12 cellular contexts compared by ENCODE assay signal in genomic region chr3:64908292-64908691, GRCh38.
A peak's percentile ranks its signal among the peaks of the same experiment; 100 is the strongest.
DNase-seq lines count a peak whose midpoint lies in the region; ATAC-seq and TF ChIP-seq lines count a peak whose summit lies in the region.
"Had no signal": no experiment of that assay in that cellular context is flagged by ENCODE, and none has a peak within 500 bp of the region (broad histone marks: within the 10 kb centered on the region; RNA-seq: fewer than 3 reads in every experiment).

No MANE protein-coding gene starts in this region.

- no peaks in the 10 kb centered on the region for H3K23me2 ChIP-seq in H9 (ENCODE audit: insufficient read length, low read depth, low read length, poor library complexity, severe bottlenecking)

- no peak overlapping the region for H2BK20ac ChIP-seq in H9 (ENCODE audit: low read depth, low read length, poor library complexity, severe bottlenecking)

- 0 out of 2 replicates have a peak, but pooled peaks cover 1% of the 10 kb centered on the region for H3K79me2 ChIP-seq in H9 (ENCODE audit: insufficient read depth, low read length)

- H4K91ac ChIP-seq in H9 (ENCODE audit: insufficient read length, low read depth, low read length) = no peak overlapping the region

- H3K23ac ChIP-seq in H9 (ENCODE audit: insufficient read length, low read depth, low read length) = no peak overlapping the region

- H3K18ac ChIP-seq in H9 (ENCODE audit: insufficient read length, low read depth, low read length) = no peak overlapping the region

- H3K79me1 ChIP-seq in H9 (ENCODE audit: insufficient read depth, low read depth, low read length, poor library complexity, severe bottlenecking) = no peaks in the 10 kb centered on the region

- no peak overlapping the region for H3K4me2 ChIP-seq in H9 (ENCODE audit: insufficient read depth, insufficient read length, low read length)

- H3K36me3 ChIP-seq in endodermal cell (ENCODE audit: control insufficient read depth, insufficient read depth, low read length) = no peaks in the 10 kb centered on the region

- TF ChIP-seq CTCF in H9 (conservative IDR thresholded peaks at IDR 0.05) = no peak
- no peak for TF ChIP-seq CTCF in mesothelial cell of epicardium (IDR thresholded peaks at IDR 0.05; ENCODE audit: unreplicated experiment)
- TF ChIP-seq CTCF in endodermal cell (conservative IDR thresholded peaks at IDR 0.05) = no peak

- no peak overlapping the region for H4K8ac ChIP-seq in H9 (replicated peaks; ENCODE audit: insufficient read length, low read depth, low read length)

- no peak overlapping the region for H4K5ac ChIP-seq in H9 (ENCODE audit: insufficient read length, low read depth, low read length)

- H2BK12ac ChIP-seq in H9 (ENCODE audit: insufficient read length, low read depth, low read length) = no peak overlapping the region

- no peaks in the 10 kb centered on the region for H4K20me1 ChIP-seq in H9 (ENCODE audit: control insufficient read depth, insufficient read depth, insufficient read length)

- intact Hi-C loops in Right ventricle myocardium superior (cut with DNase I) = no loop called here

- no peak overlapping the region for H3K4ac ChIP-seq in H9 (ENCODE audit: low read depth, low read length)

- H3K9me3 Mint-ChIP-seq in H9 = peaks cover 0 to 6% of the 10 kb centered on the region in 2 experiments; a peak in 3 of 5 replicates
- H3K9me3 Mint-ChIP-seq in mesothelial cell of epicardium = peaks cover 7% of the 10 kb centered on the region
- peaks cover 10% of the 10 kb centered on the region for H3K9me3 Mint-ChIP-seq in endodermal cell

- H3K4me3 ChIP-seq in endodermal cell (ENCODE audit: low read length) = no peak overlapping the region

- no peak overlapping the region for H2AK5ac ChIP-seq in H9 (ENCODE audit: insufficient read length, low read length)

- H3K4me1 Mint-ChIP-seq in H9 = peaks cover 32 to 34% of the 10 kb centered on the region in 2 experiments
- peaks cover 47% of the 10 kb centered on the region for H3K4me1 Mint-ChIP-seq in mesothelial cell of epicardium
- peaks cover 44% of the 10 kb centered on the region for H3K4me1 Mint-ChIP-seq in endodermal cell
- H3K4me1 Mint-ChIP-seq: activated naive CD4-positive, alpha-beta T cell treated with anti-CD3 and anti-CD28 coated beads, Interleukin-2, amount 50 U/mL, for 24 hours; stimulated activated memory B cell treated with anti-CD40 and anti-IgM and Interleukin-4, amounts not matched to agents 10 μg/mL and 1 μg/mL and 100 μg/mL, for 72 hours had no signal

- H3K27ac Mint-ChIP-seq in H9 (no peak overlapping the region), mesothelial cell of epicardium (peak overlapping the region; percentile 51), endodermal cell (no peak overlapping the region)
- H3K27ac Mint-ChIP-seq: activated naive CD4-positive, alpha-beta T cell treated with anti-CD3 and anti-CD28 coated beads, Interleukin-2, amount 50 U/mL, for 24 hours; stimulated activated memory B cell treated with anti-CD40 and anti-IgM and Interleukin-4, amounts not matched to agents 10 μg/mL and 1 μg/mL and 100 μg/mL, for 72 hours; WTC11 had no signal

- no peak overlapping the region for H2BK5ac ChIP-seq in H9 (ENCODE audit: insufficient read length, low read length)

- H3K36me3 Mint-ChIP-seq in H9 (ENCODE audit: insufficient read depth in 1 of 3, low read depth in 3 of 3) (peaks cover 3 to 9% (median 4%) of the 10 kb centered on the region in 3 experiments; a peak in 3 of 7 replicates), mesothelial cell of epicardium (peaks cover 3% of the 10 kb centered on the region), endodermal cell (ENCODE audit: low read depth) (no peaks in the 10 kb centered on the region)
- H3K36me3 Mint-ChIP-seq: activated naive CD4-positive, alpha-beta T cell treated with anti-CD3 and anti-CD28 coated beads, Interleukin-2, amount 50 U/mL, for 24 hours; stimulated activated memory B cell treated with anti-CD40 and anti-IgM and Interleukin-4, amounts not matched to agents 10 μg/mL and 1 μg/mL and 100 μg/mL, for 72 hours had no signal

- H3K27ac ChIP-seq in H9 (ENCODE audit: insufficient read length, low read depth, low read length) (no peak overlapping the region), endodermal cell (ENCODE audit: low read depth, low read length) (no peak overlapping the region)

- H3K4me3 Mint-ChIP-seq in H9 = no peak overlapping the region
- H3K4me3 Mint-ChIP-seq in mesothelial cell of epicardium = no peak overlapping the region
- no peak overlapping the region for H3K4me3 Mint-ChIP-seq in endodermal cell
- H3K4me3 Mint-ChIP-seq: activated naive CD4-positive, alpha-beta T cell treated with anti-CD3 and anti-CD28 coated beads, Interleukin-2, amount 50 U/mL, for 24 hours; stimulated activated memory B cell treated with anti-CD40 and anti-IgM and Interleukin-4, amounts not matched to agents 10 μg/mL and 1 μg/mL and 100 μg/mL, for 72 hours; WTC11 had no signal

- no peak overlapping the region for H3K9ac ChIP-seq in H9 (ENCODE audit: extremely low read depth, insufficient read length, low read length)
- H3K9ac ChIP-seq in endodermal cell (ENCODE audit: extremely low read depth, low read length, poor library complexity, severe bottlenecking) = no peak overlapping the region

- DNase-seq in H9 (no peak), astrocyte of the hippocampus (ENCODE audit: low read depth, low spot score) (peak; percentile 45), Right ventricle myocardium superior (no peak), mesothelial cell of epicardium (ENCODE audit: low spot score in 2 of 2, unreplicated experiment in 2 of 2) (no peak), endodermal cell (no peak), RKO (ENCODE audit: low spot score) (no peak)
- no peak for DNase-seq in activated CD4-positive, alpha-beta T cell treated with anti-CD3 and anti-CD28 coated beads for 48 hours
- DNase-seq in activated naive CD4-positive, alpha-beta T cell treated with anti-CD3 and anti-CD28 coated beads, Interleukin-2, amount 50 U/mL, for 16 hours = no peak
- DNase-seq: stimulated activated CD4-positive, alpha-beta T cell treated with anti-CD3 and anti-CD28 coated beads, Interleukin-4, amount 100 ng/mL, for 24 hours had no signal

- peak overlapping the region; percentile 24 for H2AFZ ChIP-seq in H9 (ENCODE audit: low read length)

- peak; percentile 34 for ATAC-seq in Right ventricle myocardium superior (ENCODE audit: poor library complexity)
- ATAC-seq: stimulated activated memory B cell treated with anti-CD40 and anti-IgM and Interleukin-4, amounts not matched to agents 10 μg/mL and 1 μg/mL and 100 μg/mL, for 72 hours; WTC11 had no signal

- WGBS in H9 (ENCODE audit: extremely low coverage, insufficient read length, low lambda C conversion rate) = no CpG with 5 or more reads among the region's 4 CpGs
- 77 to 78% methylated on average over 4 of the region's 4 CpGs for WGBS in endodermal cell (ENCODE audit: insufficient coverage in 1 of 2, insufficient read length in 1 of 2), 2 experiments

- no peak overlapping the region for H3K56ac ChIP-seq in H9 (ENCODE audit: insufficient read length, low read depth, low read length)

- H3K27me3 ChIP-seq in H9 (ENCODE audit: insufficient read depth, low read length) (no peaks in the 10 kb centered on the region), endodermal cell (ENCODE audit: control insufficient read depth, insufficient read depth, low read length, poor library complexity, severe bottlenecking) (no peaks in the 10 kb centered on the region)

- H2BK120ac ChIP-seq in H9 (ENCODE audit: low read depth, low read length, poor library complexity, severe bottlenecking) = no peak overlapping the region

- H2BK15ac ChIP-seq in H9 (ENCODE audit: low read depth, low read length) = no peak overlapping the region

- H3K27me3 Mint-ChIP-seq in H9 (ENCODE audit: low read depth) (no peaks in the 10 kb centered on the region), mesothelial cell of epicardium (ENCODE audit: low read depth) (no peaks in the 10 kb centered on the region), endodermal cell (ENCODE audit: insufficient read depth) (no peaks in the 10 kb centered on the region)
- H3K27me3 Mint-ChIP-seq: activated naive CD4-positive, alpha-beta T cell treated with anti-CD3 and anti-CD28 coated beads, Interleukin-2, amount 50 U/mL, for 24 hours; stimulated activated memory B cell treated with anti-CD40 and anti-IgM and Interleukin-4, amounts not matched to agents 10 μg/mL and 1 μg/mL and 100 μg/mL, for 72 hours had no signal

- H3K9me3 ChIP-seq in H9 (ENCODE audit: control insufficient read depth, low read depth, low read length) (no peaks in the 10 kb centered on the region), endodermal cell (ENCODE audit: control insufficient read depth, low read length) (peaks cover 6% of the 10 kb centered on the region)

- no peak overlapping the region for H3T11ph ChIP-seq in H9 (ENCODE audit: low read length)

- no peak overlapping the region for H3K14ac ChIP-seq in H9 (ENCODE audit: insufficient read depth, low read length)

- H3K4me1 ChIP-seq in H9 (ENCODE audit: insufficient read depth, low read length) (peaks cover 3% of the 10 kb centered on the region; the same call in 1 of the 2 replicates), endodermal cell (ENCODE audit: control insufficient read depth, insufficient read depth, low read length) (peaks cover 11% of the 10 kb centered on the region)
